In the genomic region with DNA sequence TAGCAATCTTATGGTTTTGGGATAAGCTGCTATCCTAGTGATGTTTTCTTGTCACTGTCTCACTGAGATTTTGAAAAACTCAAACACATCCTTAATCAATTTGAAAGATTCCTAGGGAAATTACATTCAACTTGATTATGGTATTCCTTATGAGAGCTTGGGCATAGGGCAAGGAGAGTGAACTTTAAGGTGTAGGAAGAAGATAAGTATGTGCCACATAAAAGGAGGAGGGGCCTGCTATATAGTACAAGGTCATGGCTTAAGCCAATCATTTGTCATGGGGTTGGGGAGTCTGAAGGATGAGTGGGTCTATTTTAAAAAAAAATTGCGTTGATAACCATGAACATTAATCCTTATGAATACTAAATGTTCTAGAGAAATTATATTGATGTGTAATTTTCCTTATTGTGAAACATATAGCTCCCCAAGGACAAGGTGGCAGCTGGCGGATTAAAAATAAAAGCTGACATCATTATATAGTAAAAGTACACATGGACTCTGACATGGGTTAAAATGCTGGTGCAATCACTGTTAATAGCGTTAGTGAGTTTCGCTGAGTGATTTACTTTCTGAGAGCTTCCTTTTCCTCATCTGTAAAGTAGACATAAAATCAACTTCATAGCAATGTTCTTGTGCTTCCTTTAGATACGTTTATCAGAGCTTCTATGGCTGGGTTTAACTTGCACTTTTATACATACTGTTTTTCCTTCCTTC, we compare ENCODE assay signal across 1 cellular context.
A peak's percentile ranks its signal among the peaks of the same experiment; 100 is the strongest.
TF ChIP-seq lines count a peak whose summit lies in the region.

No MANE protein-coding gene starts in this region.

TF ChIP-seq in GM12878, 131 proteins besides CTCF, POLR2A, EP300 and RAD21:
- TF ChIP-seq CREB1 (IDR thresholded peaks at IDR 0.05; ENCODE audit: low read depth) (peak; percentile 35; the same call in 1 of the 2 replicates), EED (IDR thresholded peaks at IDR 0.05; ENCODE audit: low read depth) (no peak), ATF2 (IDR thresholded peaks at IDR 0.05; ENCODE audit: low read length) (peak; percentile 60; the same call in 1 of the 2 replicates), TAF1 (IDR thresholded peaks at IDR 0.05; ENCODE audit: borderline replicate concordance, low read depth, low read length) (no peak), KAT2A (conservative IDR thresholded peaks at IDR 0.05; ENCODE audit: control insufficient read depth, low read depth, low read length) (no peak), ETV6 (conservative IDR thresholded peaks at IDR 0.05 in 1 of 2, IDR thresholded peaks at IDR 0.05 in 1 of 2; ENCODE audit: borderline replicate concordance in 1 of 2, low read depth in 1 of 2) (peak in 1 of 2 experiments; percentile 50; a peak in 1 of 4 replicates), CREM (IDR thresholded peaks at IDR 0.05; ENCODE audit: low read depth) (0 out of 2 replicates have a peak, but pooled peaks have one; percentile 21), JUNB (IDR thresholded peaks at IDR 0.05) (peak; percentile 50)
